ENCODE assay signal across 8 cellular contexts in genomic region chr1:171251741-171252300, GRCh38. TPM values are rescaled to one million over a fixed set of nuclear protein-coding genes. Genes with fewer than 3 reads are reported as not detected.
DNase-seq lines count a peak whose midpoint lies in the region; ATAC-seq, FAIRE-seq and TF ChIP-seq lines count a peak whose summit lies in the region.

No MANE protein-coding gene starts in this region.

- H3K36me3 Mint-ChIP-seq in CD14-positive monocyte (no peaks in the 10 kb centered on the region), osteocyte (ENCODE audit: unreplicated experiment) (no peaks in the 10 kb centered on the region)
- no peaks in the 10 kb centered on the region for H3K36me3 Mint-ChIP-seq in activated CD4-positive, alpha-beta memory T cell treated with anti-CD3 and anti-CD28 coated beads for 36 hours

- H3K27ac Mint-ChIP-seq in CD14-positive monocyte (no peak overlapping the region), osteocyte (ENCODE audit: unreplicated experiment) (peak overlapping the region; percentile 50)
- no peak overlapping the region for H3K27ac Mint-ChIP-seq in activated CD4-positive, alpha-beta memory T cell treated with anti-CD3 and anti-CD28 coated beads for 36 hours

- H3K4me3 Mint-ChIP-seq in CD14-positive monocyte (peak overlapping the region; percentile 78 to 92), osteocyte (ENCODE audit: unreplicated experiment) (peak overlapping the region; percentile 85)
- peak overlapping the region; percentile 75 for H3K4me3 Mint-ChIP-seq in activated CD4-positive, alpha-beta memory T cell treated with anti-CD3 and anti-CD28 coated beads for 36 hours

- H3K9me3 Mint-ChIP-seq in CD14-positive monocyte (peaks cover 0 to 3% (median 0%) of the 10 kb centered on the region in 7 donors), osteocyte (ENCODE audit: unreplicated experiment) (no peaks in the 10 kb centered on the region)
- H3K9me3 Mint-ChIP-seq in activated CD4-positive, alpha-beta memory T cell treated with anti-CD3 and anti-CD28 coated beads for 36 hours, result no peaks in the 10 kb centered on the region

- CTCF ChIA-PET in activated CD4-positive, alpha-beta memory T cell treated with anti-CD3 and anti-CD28 coated beads for 36 hours (lab: Charles Lee), result interaction anchor here (0.8 to 3.2 kb wide), 4 partner anchors 11 to 298 kb away, joined by 3 to 20 read pairs (median 4); partner anchors contain the start of gene FMO4

- POLR2A ChIA-PET in activated CD4-positive, alpha-beta memory T cell treated with anti-CD3 and anti-CD28 coated beads for 36 hours (lab: Charles Lee), result no interaction called here

- TF ChIP-seq CTCF in CD14-positive monocyte (IDR thresholded peaks at IDR 0.05) (peak; percentile 59), fibroblast of villous mesenchyme (IDR thresholded peaks at IDR 0.05; ENCODE audit: insufficient read depth, low read depth, low read length) (peak; percentile 61), osteocyte (IDR thresholded peaks at IDR 0.05) (peak; percentile 77)

- H3K4me1 Mint-ChIP-seq in CD14-positive monocyte, result peaks cover 10% of the 10 kb centered on the region
- H3K4me1 Mint-ChIP-seq in activated CD4-positive, alpha-beta memory T cell treated with anti-CD3 and anti-CD28 coated beads for 36 hours (ENCODE audit: low read depth), result peaks cover 4% of the 10 kb centered on the region
- H3K4me1 Mint-ChIP-seq in osteocyte (ENCODE audit: unreplicated experiment), result peaks cover 23% of the 10 kb centered on the region

- no peak for DNase-seq in CD14-positive monocyte (ENCODE audit: low spot score)
- peak; percentile 42 for DNase-seq in LoVo (ENCODE audit: low spot score)
- peak; percentile 41 for DNase-seq in activated CD4-positive, alpha-beta memory T cell treated with anti-CD3 and anti-CD28 coated beads for 36 hours
- DNase-seq in fibroblast of villous mesenchyme (ENCODE audit: low read depth), result peak; percentile 21
- no peak for DNase-seq in osteocyte (ENCODE audit: extremely low spot score, unreplicated experiment)
- DNase-seq in 8988T, result no peak
- DNase-seq in frontal cortex (ENCODE audit: low spot score in 2 of 2), result no peak

- peaks cover 28 to 32% (median 29%) of the 10 kb centered on the region in 3 donors for H3K27me3 Mint-ChIP-seq in CD14-positive monocyte (ENCODE audit: low read depth in 3 of 3)
- H3K27me3 Mint-ChIP-seq in activated CD4-positive, alpha-beta memory T cell treated with anti-CD3 and anti-CD28 coated beads for 36 hours, result peaks cover 35% of the 10 kb centered on the region
- peaks cover 36% of the 10 kb centered on the region for H3K27me3 Mint-ChIP-seq in osteocyte (ENCODE audit: unreplicated experiment)

- H3K4me3 ChIP-seq in fibroblast of villous mesenchyme (ENCODE audit: low read depth, low read length), result peak overlapping the region; percentile 64

- peak; percentile 32 for ATAC-seq in GM19035 (IDR thresholded peaks at IDR 0.05; ENCODE audit: unreplicated experiment)

- FAIRE-seq in frontal cortex (lab: Jason Lieb, UNC), result no peak

- intact Hi-C loops in CD14-positive monocyte (cut with micrococcal nuclease), result no loop called here
- intact Hi-C loops in activated CD4-positive, alpha-beta memory T cell treated with anti-CD3 and anti-CD28 coated beads for 36 hours (cut with micrococcal nuclease), result loop anchor here (2.0 kb wide), 1 partner anchor 63 kb away; the partner anchor contains the start of gene FMO4

RNA-seq across cellular contexts. Expression of gene FMO1, which starts 3.5 kb away (rescaled TPM):
- not detected for polyA plus RNA-seq in CD14-positive monocyte
- not detected for total RNA-seq in activated CD4-positive, alpha-beta memory T cell treated with anti-CD3 and anti-CD28 coated beads for 36 hours
- total RNA-seq in fibroblast of villous mesenchyme, result under 0.01 TPM in 2 replicates
- 2.7 and 3.6 TPM in 2 replicates for total RNA-seq in osteocyte
- 3.7 TPM for total RNA-seq in frontal cortex

Comparison
In these comparisons a context has a peak if more than half of its experiments do, and no peak if none do; other contexts are left out.
1. DNase-seq: peak in LoVo (single experiment), activated CD4-positive, alpha-beta memory T cell treated with anti-CD3 and anti-CD28 coated beads for 36 hours (single experiment) and fibroblast of villous mesenchyme (single experiment); none in CD14-positive monocyte (single experiment), osteocyte (single experiment), 8988T (single experiment) and frontal cortex (0 of 2).
2. Peak in every context shown above with its lines, with median percentiles within 50 percentile points of each other: H3K4me3 Mint-ChIP-seq and CTCF ChIP-seq.